In genomic region chr1:4032571-4032970, GRCh38 we compare ENCODE assay signal across 8 cellular contexts.
"Had no signal": no experiment of that assay in that cellular context is flagged by ENCODE, and none has a peak within 500 bp of the region (broad histone marks: within the 10 kb centered on the region; RNA-seq: fewer than 3 reads in every experiment).

No MANE protein-coding gene starts in this region.

- H3K27ac ChIP-seq: HL-60 had no signal

- H2AFZ ChIP-seq: GM23338 had no signal

- FAIRE-seq: HepG2 had no signal

- H3K27ac Mint-ChIP-seq: GM23338, HFFc6, IgD-negative memory B cell had no signal

- H3K4me2 ChIP-seq: GM23338 had no signal

- H3K4me3 ChIP-seq: GM23338, HAP-1 had no signal

- ATAC-seq: HCT116, HepG2 had no signal

- DNase-seq: HFFc6, KBM-7 had no signal

- H3K9me3 ChIP-seq: HAP-1 had no signal

- H3K4me3 Mint-ChIP-seq: GM23338, HFFc6, IgD-negative memory B cell had no signal

- H3K4me1 ChIP-seq: HAP-1 had no signal

- H3K9me3 Mint-ChIP-seq: IgD-negative memory B cell had no signal

- H3K36me3 ChIP-seq: HAP-1 had no signal
